In the genomic region with DNA sequence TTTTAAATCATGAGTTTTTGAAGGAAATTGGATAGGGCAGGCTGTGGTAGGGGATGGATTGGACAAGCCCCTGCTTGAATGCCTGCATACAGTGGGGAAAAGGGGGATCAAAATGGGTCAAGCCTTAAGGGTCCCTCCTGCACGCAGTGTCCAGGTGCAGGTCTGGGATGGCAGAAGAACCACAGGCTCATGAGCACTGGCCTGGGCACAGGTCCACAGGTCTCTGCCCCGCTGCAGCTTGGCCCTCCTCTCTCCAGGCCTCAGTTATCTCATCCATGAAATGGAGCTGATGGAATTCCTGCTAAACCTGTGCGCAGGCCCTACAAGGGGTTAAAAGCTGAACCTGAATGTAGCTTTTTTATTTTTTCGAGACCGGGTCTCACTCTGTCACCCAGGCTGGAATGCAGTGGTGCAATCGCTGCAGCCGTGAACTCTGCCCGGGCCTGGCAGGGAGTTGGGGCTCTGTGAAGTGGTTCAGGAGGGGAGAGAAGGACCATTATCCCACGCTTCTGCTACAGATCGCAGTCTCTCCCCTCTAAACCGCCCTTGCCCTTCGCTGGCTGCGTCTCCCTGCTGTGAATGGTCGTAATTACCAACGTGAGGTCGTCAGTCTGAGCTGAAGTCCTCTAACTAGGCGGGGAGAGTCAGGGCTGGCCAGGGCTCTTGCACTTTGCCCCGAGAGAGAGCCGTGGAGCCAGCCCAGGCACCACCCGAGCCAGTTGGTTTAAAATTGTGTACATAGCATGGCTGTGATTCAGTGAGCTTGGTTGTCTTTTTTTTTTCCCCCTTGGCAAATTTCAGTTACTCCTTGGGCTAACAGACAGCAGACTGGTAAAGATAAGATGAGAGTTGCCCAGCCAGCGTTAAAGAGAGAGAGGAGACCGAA, we compare ENCODE assay signal across 8 cellular contexts.
DNase-seq lines count a peak whose midpoint lies in the region; ATAC-seq, FAIRE-seq and TF ChIP-seq lines count a peak whose summit lies in the region.

No MANE protein-coding gene starts in this region.

- H3K4me3 ChIP-seq in coronary artery (peak overlapping the region; percentile 48), left lung (no peak overlapping the region), small intestine (ENCODE audit: low read depth in 1 of 2, low read length in 2 of 2) (no peak overlapping the region), SK-N-SH (ENCODE audit: low read depth in 2 of 2, low read length in 1 of 2) (no peak overlapping the region)

- TF ChIP-seq RAD21 in SK-N-SH (IDR thresholded peaks at IDR 0.05; ENCODE audit: low read length), result no peak

- no peak overlapping the region for H3K27ac Mint-ChIP-seq in stimulated activated memory B cell treated with anti-CD40 and anti-IgM and Interleukin-4, amounts not matched to agents 10 μg/mL and 1 μg/mL and 100 μg/mL, for 72 hours

- H2AFZ ChIP-seq in SK-N-SH (ENCODE audit: low read depth), result no peak overlapping the region

- H3K27me3 ChIP-seq in left lung (no peaks in the 10 kb centered on the region), small intestine (ENCODE audit: control insufficient read depth in 2 of 2, insufficient read depth in 2 of 2, low read length in 2 of 2) (no peaks in the 10 kb centered on the region), SK-N-SH (ENCODE audit: insufficient read depth) (no peaks in the 10 kb centered on the region)

- H3K4me1 ChIP-seq in left lung (peaks cover 0 to 6% of the 10 kb centered on the region in 2 donors), small intestine (ENCODE audit: control insufficient read depth in 2 of 2, insufficient read depth in 1 of 2, low read depth in 1 of 2, low read length in 1 of 2) (no peaks in the 10 kb centered on the region), SK-N-SH (ENCODE audit: control insufficient read depth in 1 of 2, insufficient read depth in 2 of 2, low read depth in 1 of 2, low read length in 1 of 2) (no peaks in the 10 kb centered on the region)

- H3K4me2 ChIP-seq in SK-N-SH, result no peak overlapping the region

- ATAC-seq in left lung (peak; percentile 86), HG02610 (IDR thresholded peaks at IDR 0.05; ENCODE audit: unreplicated experiment) (no peak)
- ATAC-seq in stimulated activated memory B cell treated with anti-CD40 and anti-IgM and Interleukin-4, amounts not matched to agents 10 μg/mL and 1 μg/mL and 100 μg/mL, for 72 hours, result no peak

- H3F3A ChIP-seq in SK-N-SH (replicated peaks; ENCODE audit: insufficient read depth), result peaks cover 8% of the 10 kb centered on the region

- no peaks in the 10 kb centered on the region for H3K9me2 ChIP-seq in SK-N-SH

- WGBS in small intestine, 3 donors, result 15 to 54% (median 31%) methylated on average over 22 of the region's 22 CpGs
- 83% methylated on average over 21 of the region's 22 CpGs for WGBS in SK-N-SH (ENCODE audit: low lambda C conversion rate)

- H3K36me3 Mint-ChIP-seq in stimulated activated memory B cell treated with anti-CD40 and anti-IgM and Interleukin-4, amounts not matched to agents 10 μg/mL and 1 μg/mL and 100 μg/mL, for 72 hours, result no peaks in the 10 kb centered on the region

- no peaks in the 10 kb centered on the region for H4K20me1 ChIP-seq in SK-N-SH (ENCODE audit: insufficient read depth)

- no peaks in the 10 kb centered on the region for H3K4me1 Mint-ChIP-seq in stimulated activated memory B cell treated with anti-CD40 and anti-IgM and Interleukin-4, amounts not matched to agents 10 μg/mL and 1 μg/mL and 100 μg/mL, for 72 hours

- no peaks in the 10 kb centered on the region for H3K9me3 ChIP-seq in left lung
- H3K9me3 ChIP-seq in small intestine (ENCODE audit: control insufficient read depth, low read depth), result no peaks in the 10 kb centered on the region
- H3K9me3 ChIP-seq in SK-N-SH, result no peaks in the 10 kb centered on the region

- H3K9ac ChIP-seq in SK-N-SH, result no peak overlapping the region

- peak; percentile 59 for DNase-seq in HuH-7.5 (ENCODE audit: low spot score)
- DNase-seq in coronary artery (ENCODE audit: low spot score), result peak; percentile 81
- peak in 1 of 2 donors; percentile 60 for DNase-seq in left lung
- peak; percentile 95 for DNase-seq in small intestine
- no peak for DNase-seq in activated CD4-positive, alpha-beta T cell treated with anti-CD3 and anti-CD28 coated beads for 48 hours
- DNase-seq in SK-N-SH, result no peak

- H3K36me3 ChIP-seq in left lung (no peaks in the 10 kb centered on the region), small intestine (ENCODE audit: control insufficient read depth in 2 of 2, insufficient read depth in 2 of 2, low read length in 2 of 2) (no peaks in the 10 kb centered on the region), SK-N-SH (replicated peaks in 1 of 2; ENCODE audit: control insufficient read depth in 1 of 2, insufficient read depth in 2 of 2, low read length in 1 of 2) (peaks cover 0 to 4% of the 10 kb centered on the region in 2 experiments)

- FAIRE-seq in small intestine (lab: Jason Lieb, UNC), result no peak

- POLR2A ChIA-PET in SK-N-SH (lab: Yijun Ruan, JAX), result interaction anchor here (0.6 kb wide), 1 partner anchor 1219 kb away, joined by 3 read pairs; no protein-coding TSS in a partner anchor

- intact Hi-C loops in left lung (cut with DNase I), result loop anchor here in 1 of 2 donors (10.0 kb wide), 1 partner anchor 155 kb away; no protein-coding TSS in a partner anchor

- no peak for TF ChIP-seq CTCF in coronary artery (IDR thresholded peaks at IDR 0.05)
- no peak for TF ChIP-seq CTCF in left lung (IDR thresholded peaks at IDR 0.05)
- no peak for TF ChIP-seq CTCF in SK-N-SH (IDR thresholded peaks at IDR 0.05)

- H3K9me3 Mint-ChIP-seq in stimulated activated memory B cell treated with anti-CD40 and anti-IgM and Interleukin-4, amounts not matched to agents 10 μg/mL and 1 μg/mL and 100 μg/mL, for 72 hours, result no peaks in the 10 kb centered on the region

- no peaks in the 10 kb centered on the region for H3K79me2 ChIP-seq in SK-N-SH (ENCODE audit: insufficient read depth)

- H3K4me3 Mint-ChIP-seq in stimulated activated memory B cell treated with anti-CD40 and anti-IgM and Interleukin-4, amounts not matched to agents 10 μg/mL and 1 μg/mL and 100 μg/mL, for 72 hours, result no peak overlapping the region

- no peak for TF ChIP-seq EP300 in SK-N-SH (IDR thresholded peaks at IDR 0.05; ENCODE audit: borderline replicate concordance in 1 of 2, low read depth in 1 of 2, low read length in 1 of 2)

- H3K27me3 Mint-ChIP-seq in stimulated activated memory B cell treated with anti-CD40 and anti-IgM and Interleukin-4, amounts not matched to agents 10 μg/mL and 1 μg/mL and 100 μg/mL, for 72 hours, result peaks cover 8% of the 10 kb centered on the region

- H3K27ac ChIP-seq in coronary artery, result peak overlapping the region; percentile 66 to 83
- peak overlapping the region; percentile 45 to 69 for H3K27ac ChIP-seq in left lung
- peak overlapping the region; percentile 80 to 95 for H3K27ac ChIP-seq in small intestine (ENCODE audit: low read depth in 1 of 2, low read length in 1 of 2)
- no peak overlapping the region for H3K27ac ChIP-seq in SK-N-SH (ENCODE audit: low read depth in 2 of 2, low read length in 1 of 2)

- CTCF ChIA-PET in SK-N-SH (lab: Yijun Ruan, JAX), result interaction anchor here (1.0 to 3.4 kb wide), 6 partner anchors 14 to 188 kb away, joined by 3 to 25 read pairs (median 4); no protein-coding TSS in a partner anchor

TF ChIP-seq in SK-N-SH, 30 proteins besides CTCF, POLR2A, EP300 and RAD21:
- no peak for TF ChIP-seq MEF2A (IDR thresholded peaks at IDR 0.05; ENCODE audit: borderline replicate concordance, low read depth)
- TF ChIP-seq, protein P1, sequence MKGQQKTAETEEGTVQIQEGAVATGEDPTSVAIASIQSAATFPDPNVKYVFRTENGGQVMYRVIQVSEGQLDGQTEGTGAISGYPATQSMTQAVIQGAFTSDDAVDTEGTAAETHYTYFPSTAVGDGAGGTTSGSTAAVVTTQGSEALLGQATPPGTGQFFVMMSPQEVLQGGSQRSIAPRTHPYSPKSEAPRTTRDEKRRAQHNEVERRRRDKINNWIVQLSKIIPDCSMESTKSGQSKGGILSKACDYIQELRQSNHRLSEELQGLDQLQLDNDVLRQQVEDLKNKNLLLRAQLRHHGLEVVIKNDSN (IDR thresholded peaks at IDR 0.05; ENCODE audit: borderline replicate concordance, low read depth), result no peak
- TF ChIP-seq RCOR1 (IDR thresholded peaks at IDR 0.05; ENCODE audit: low read length), result no peak
- TF ChIP-seq, protein P2, sequence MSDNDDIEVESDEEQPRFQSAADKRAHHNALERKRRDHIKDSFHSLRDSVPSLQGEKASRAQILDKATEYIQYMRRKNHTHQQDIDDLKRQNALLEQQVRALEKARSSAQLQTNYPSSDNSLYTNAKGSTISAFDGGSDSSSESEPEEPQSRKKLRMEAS (IDR thresholded peaks at IDR 0.05; ENCODE audit: low read depth), result no peak
- TF ChIP-seq JUND (IDR thresholded peaks at IDR 0.05), result no peak
- no peak for TF ChIP-seq RFX5 (IDR thresholded peaks at IDR 0.05; ENCODE audit: low read length)
- TF ChIP-seq GATA2 (CRISPR knock-in tag; IDR thresholded peaks at IDR 0.05), result no peak
- no peak for TF ChIP-seq TAF1 (IDR thresholded peaks at IDR 0.05; ENCODE audit: borderline replicate concordance, low read depth, low read length)

Comparison
In these comparisons a context has a peak if more than half of its experiments do, and no peak if none do; other contexts are left out.
1. DNase-seq: peak in HuH-7.5 (single experiment), coronary artery (single experiment) and small intestine (single experiment); none in activated CD4-positive, alpha-beta T cell treated with anti-CD3 and anti-CD28 coated beads for 48 hours (single experiment) and SK-N-SH (single experiment).
2. H3K27ac ChIP-seq: peak in coronary artery (2 of 2), left lung (2 of 2) and small intestine (2 of 2); none in SK-N-SH (0 of 2).